In genomic region chr15:99744142-99744541, GRCh38 we compare ENCODE assay signal across 27 cellular contexts. TPM values are rescaled to one million over a fixed set of nuclear protein-coding genes. Genes with fewer than 3 reads are reported as not detected.
DNase-seq lines count a peak whose midpoint lies in the region; ATAC-seq, FAIRE-seq and TF ChIP-seq lines count a peak whose summit lies in the region.
"Had no signal": no experiment of that assay in that cellular context is flagged by ENCODE, and none has a peak within 500 bp of the region (broad histone marks: within the 10 kb centered on the region; RNA-seq: fewer than 3 reads in every experiment).

No MANE protein-coding gene starts in this region.

- H3K4me1 ChIP-seq in HCT116 (ENCODE audit: control insufficient read depth in 1 of 2, insufficient read depth in 2 of 2, low read length in 2 of 2) = no peaks in the 10 kb centered on the region
- H3K4me1 ChIP-seq in K562 (replicated peaks in 1 of 2; ENCODE audit: control insufficient read depth in 2 of 2, insufficient read depth in 2 of 2, low read length in 2 of 2) = no peaks in the 10 kb centered on the region
- no peaks in the 10 kb centered on the region for H3K4me1 ChIP-seq in right cardiac atrium (ENCODE audit: control insufficient read depth, insufficient read depth, low read length)
- H3K4me1 ChIP-seq in hepatocyte (ENCODE audit: insufficient read depth) = no peaks in the 10 kb centered on the region
- no peaks in the 10 kb centered on the region for H3K4me1 ChIP-seq in spleen
- H3K4me1 ChIP-seq: prostate gland, transverse colon had no signal

- no peaks in the 10 kb centered on the region for H3K9me3 Mint-ChIP-seq in activated CD8-positive, alpha-beta T cell treated with anti-CD3 and anti-CD28 coated beads, Interleukin-2, amount 10 ng/mL, durations not matched to agents 7 days and 5 days (ENCODE audit: insufficient read depth)
- H3K9me3 Mint-ChIP-seq in activated CD8-positive, alpha-beta T cell treated with anti-CD3 and anti-CD28 coated beads for 36 hours = no peaks in the 10 kb centered on the region
- H3K9me3 Mint-ChIP-seq: activated T-helper 17 cell treated with anti-CD3 and anti-CD28 coated beads, Interleukin-2, amount 50 U/mL, for 72 hours; CD8-positive, alpha-beta T cell; stimulated activated memory B cell treated with anti-CD40 and anti-IgM and Interleukin-4, amounts not matched to agents 10 μg/mL and 1 μg/mL and 100 μg/mL, for 72 hours had no signal

- intact Hi-C loops in activated CD8-positive, alpha-beta T cell treated with anti-CD3 and anti-CD28 coated beads for 36 hours (cut with micrococcal nuclease) = no loop called here
- intact Hi-C loops in HCT116 (cut with micrococcal nuclease) = no loop called here
- intact Hi-C loops in K562 (cut with micrococcal nuclease) = no loop called here
- intact Hi-C loops in right cardiac atrium (cut with DNase I) = loop anchor here in 1 of 4 donors (10.0 kb wide), 1 partner anchor 469 kb away; no protein-coding TSS in a partner anchor
- intact Hi-C loops in spleen (cut with DNase I; ENCODE audit: low total_unique reads) = no loop called here

- H4K20me1 ChIP-seq in HCT116 (ENCODE audit: insufficient read depth) (no peaks in the 10 kb centered on the region), K562 (replicated peaks; ENCODE audit: control insufficient read depth, insufficient read depth, low read length) (no peaks in the 10 kb centered on the region), hepatocyte (ENCODE audit: insufficient read depth, poor library complexity, severe bottlenecking) (no peaks in the 10 kb centered on the region)

- no peak for TF ChIP-seq EP300 in K562 (IDR thresholded peaks at IDR 0.05; ENCODE audit: low read length)

- no peaks in the 10 kb centered on the region for H3K27me3 ChIP-seq in HCT116 (ENCODE audit: insufficient read depth, low read length)
- peaks cover 7 to 26% of the 10 kb centered on the region in 2 experiments; a peak in 4 of 5 replicates for H3K27me3 ChIP-seq in K562 (ENCODE audit: control insufficient read depth in 2 of 2, insufficient read depth in 2 of 2, low read length in 2 of 2)
- no peaks in the 10 kb centered on the region for H3K27me3 ChIP-seq in right cardiac atrium (ENCODE audit: control insufficient read depth, insufficient read depth)
- no peaks in the 10 kb centered on the region for H3K27me3 ChIP-seq in hepatocyte
- H3K27me3 ChIP-seq in spleen (replicated peaks in 1 of 7) = no peaks in the 10 kb centered on the region
- H3K27me3 ChIP-seq: heart left ventricle, transverse colon had no signal

- H3K79me2 ChIP-seq in HCT116 (ENCODE audit: insufficient read depth, low read length) = no peaks in the 10 kb centered on the region
- H3K79me2 ChIP-seq in K562 (ENCODE audit: control insufficient read depth, insufficient read depth, low read length) = no peaks in the 10 kb centered on the region
- no peaks in the 10 kb centered on the region for H3K79me2 ChIP-seq in hepatocyte

- ATAC-seq in activated CD8-positive, alpha-beta T cell treated with anti-CD3 and anti-CD28 coated beads, Interleukin-2, amount 10 ng/mL, durations not matched to agents 7 days and 5 days = no peak
- no peak for ATAC-seq in activated CD8-positive, alpha-beta T cell treated with anti-CD3 and anti-CD28 coated beads for 36 hours
- ATAC-seq in HCT116 (peak; percentile 81), K562 (no peak), right cardiac atrium (no peak)
- ATAC-seq: activated T-helper 17 cell treated with anti-CD3 and anti-CD28 coated beads, Interleukin-2, amount 50 U/mL, for 72 hours; CD8-positive, alpha-beta T cell; heart left ventricle; left ventricle myocardium superior; stimulated activated memory B cell treated with anti-CD40 and anti-IgM and Interleukin-4, amounts not matched to agents 10 μg/mL and 1 μg/mL and 100 μg/mL, for 72 hours had no signal

- CTCF ChIA-PET in activated CD8-positive, alpha-beta T cell treated with anti-CD3 and anti-CD28 coated beads, Interleukin-2, amount 10 ng/mL, durations not matched to agents 7 days and 5 days (lab: Charles Lee) = no interaction called here
- CTCF ChIA-PET in activated CD8-positive, alpha-beta T cell treated with anti-CD3 and anti-CD28 coated beads for 36 hours (lab: Charles Lee) = interaction anchor here (1.1 kb wide), 1 partner anchor 40 kb away, joined by 4 read pairs; no protein-coding TSS in a partner anchor
- CTCF ChIA-PET in HCT116 (lab: Charles Lee) (no interaction called here), K562 (lab: Yijun Ruan, JAX; ENCODE audit: low intra/inter-chr PET ratio) (no interaction called here)

- in situ Hi-C loops in K562 (cut with MboI) = loop anchor here (25.0 kb wide), 1 partner anchor 457 kb away; no protein-coding TSS in a partner anchor

- peaks cover 2% of the 10 kb centered on the region for H3K4me1 Mint-ChIP-seq in activated CD8-positive, alpha-beta T cell treated with anti-CD3 and anti-CD28 coated beads, Interleukin-2, amount 10 ng/mL, durations not matched to agents 7 days and 5 days (ENCODE audit: low read depth)
- H3K4me1 Mint-ChIP-seq in activated CD8-positive, alpha-beta T cell treated with anti-CD3 and anti-CD28 coated beads for 36 hours (ENCODE audit: low read depth) = no peaks in the 10 kb centered on the region
- H3K4me1 Mint-ChIP-seq: activated T-helper 17 cell treated with anti-CD3 and anti-CD28 coated beads, Interleukin-2, amount 50 U/mL, for 72 hours; stimulated activated memory B cell treated with anti-CD40 and anti-IgM and Interleukin-4, amounts not matched to agents 10 μg/mL and 1 μg/mL and 100 μg/mL, for 72 hours had no signal

- TF ChIP-seq POLR2A in HCT116 (IDR thresholded peaks at IDR 0.05; ENCODE audit: borderline replicate concordance, extremely low read depth, insufficient read depth, insufficient read length) (no peak), K562 (conservative IDR thresholded peaks at IDR 0.05) (no peak), spleen (IDR thresholded peaks at IDR 0.05) (no peak)

- RAD21 ChIA-PET in HCT116 (lab: Charles Lee; ENCODE audit: low non-redundant PET in 1 of 2, low total read pairs in 2 of 2, uncharacterized antibody in 2 of 2, unreplicated experiment in 2 of 2) = no interaction called here

- H3K4me3 ChIP-seq in HCT116 (replicated peaks in 1 of 2; ENCODE audit: low read depth in 1 of 2, low read length in 2 of 2) (no peak overlapping the region), K562 (no peak overlapping the region), right cardiac atrium (ENCODE audit: low read length) (no peak overlapping the region), hepatocyte (no peak overlapping the region), spleen (no peak overlapping the region)
- H3K4me3 ChIP-seq: heart left ventricle, prostate gland, transverse colon had no signal

- no peak for TF ChIP-seq CTCF in activated CD8-positive, alpha-beta T cell treated with anti-CD3 and anti-CD28 coated beads for 36 hours (IDR thresholded peaks at IDR 0.05)
- TF ChIP-seq CTCF in HCT116 (IDR thresholded peaks at IDR 0.05 in 2 of 3, conservative IDR thresholded peaks at IDR 0.05 in 1 of 3; ENCODE audit: borderline replicate concordance in 1 of 3, insufficient read depth in 1 of 3, low read depth in 2 of 3, low read length in 2 of 3) (peak in 2 of 3 experiments; percentile 50 to 56; a peak in 4 of 6 replicates), K562 (IDR thresholded peaks at IDR 0.05 in 2 of 3, conservative IDR thresholded peaks at IDR 0.05 in 1 of 3; ENCODE audit: insufficient read depth in 2 of 3, low read depth in 1 of 3, low read length in 3 of 3) (peak in 2 of 3 experiments; percentile 25 to 27; a peak in 1 of 6 replicates), hepatocyte (IDR thresholded peaks at IDR 0.05; ENCODE audit: poor library complexity) (no peak), spleen (IDR thresholded peaks at IDR 0.05 in 8 of 11, conservative IDR thresholded peaks at IDR 0.05 in 3 of 11) (no peak)

- no peak overlapping the region for H3K9ac ChIP-seq in HCT116 (ENCODE audit: low read length)
- H3K9ac ChIP-seq in K562 (ENCODE audit: insufficient read depth in 1 of 2, low read depth in 2 of 2, low read length in 2 of 2) = no peak overlapping the region

- H3K36me3 Mint-ChIP-seq in activated CD8-positive, alpha-beta T cell treated with anti-CD3 and anti-CD28 coated beads, Interleukin-2, amount 10 ng/mL, durations not matched to agents 7 days and 5 days (ENCODE audit: low read depth) = no peaks in the 10 kb centered on the region
- H3K36me3 Mint-ChIP-seq in activated CD8-positive, alpha-beta T cell treated with anti-CD3 and anti-CD28 coated beads for 36 hours (ENCODE audit: low read depth) = no peaks in the 10 kb centered on the region
- H3K36me3 Mint-ChIP-seq: CD8-positive, alpha-beta T cell; stimulated activated memory B cell treated with anti-CD40 and anti-IgM and Interleukin-4, amounts not matched to agents 10 μg/mL and 1 μg/mL and 100 μg/mL, for 72 hours had no signal

- H3K9me2 ChIP-seq in HCT116 (ENCODE audit: insufficient read depth) (no peaks in the 10 kb centered on the region), hepatocyte (replicated peaks; ENCODE audit: insufficient read depth) (no peaks in the 10 kb centered on the region)

- no peak overlapping the region for H3K4me2 ChIP-seq in HCT116 (ENCODE audit: low read length)
- no peak overlapping the region for H3K4me2 ChIP-seq in K562 (ENCODE audit: insufficient read depth, low read length)
- no peak overlapping the region for H3K4me2 ChIP-seq in hepatocyte

- POLR2A ChIA-PET in activated CD8-positive, alpha-beta T cell treated with anti-CD3 and anti-CD28 coated beads, Interleukin-2, amount 10 ng/mL, durations not matched to agents 7 days and 5 days (lab: Charles Lee) = no interaction called here
- POLR2A ChIA-PET in activated CD8-positive, alpha-beta T cell treated with anti-CD3 and anti-CD28 coated beads for 36 hours (lab: Charles Lee) = no interaction called here
- POLR2A ChIA-PET in HCT116 (lab: Charles Lee) = no interaction called here
- POLR2A ChIA-PET in K562 (lab: Yijun Ruan, JAX) = no interaction called here

- H3K4me3 Mint-ChIP-seq in activated CD8-positive, alpha-beta T cell treated with anti-CD3 and anti-CD28 coated beads, Interleukin-2, amount 10 ng/mL, durations not matched to agents 7 days and 5 days = no peak overlapping the region
- no peak overlapping the region for H3K4me3 Mint-ChIP-seq in activated CD8-positive, alpha-beta T cell treated with anti-CD3 and anti-CD28 coated beads for 36 hours
- H3K4me3 Mint-ChIP-seq: activated T-helper 17 cell treated with anti-CD3 and anti-CD28 coated beads, Interleukin-2, amount 50 U/mL, for 72 hours; CD8-positive, alpha-beta T cell; stimulated activated memory B cell treated with anti-CD40 and anti-IgM and Interleukin-4, amounts not matched to agents 10 μg/mL and 1 μg/mL and 100 μg/mL, for 72 hours had no signal

- H3K9me1 ChIP-seq in K562 (ENCODE audit: control insufficient read depth, insufficient read depth, low read length) = no peaks in the 10 kb centered on the region

- no TSS peak for BruUV-seq in HCT116 (replicated peaks; lab: Mats Ljungman, UMichigan)
- BruUV-seq in K562 (replicated peaks; lab: Mats Ljungman, UMichigan) = no TSS peak

- no peak for FAIRE-seq in K562 (lab: Jason Lieb, UNC)
- FAIRE-seq: A204.1, kidney had no signal

- H3K27ac ChIP-seq in HCT116 (ENCODE audit: low read depth, low read length) = no peak overlapping the region
- H3K27ac ChIP-seq in K562 (ENCODE audit: extremely low read depth, low read depth, low read length) = no peak overlapping the region
- no peak overlapping the region for H3K27ac ChIP-seq in right cardiac atrium (ENCODE audit: low read length)
- H3K27ac ChIP-seq in hepatocyte = no peak overlapping the region
- no peak overlapping the region for H3K27ac ChIP-seq in spleen
- H3K27ac ChIP-seq: heart left ventricle, prostate gland, transverse colon had no signal

- DNase-seq in activated CD8-positive, alpha-beta T cell treated with anti-CD3 and anti-CD28 coated beads, Interleukin-2, amount 10 ng/mL, durations not matched to agents 7 days and 5 days = no peak
- no peak for DNase-seq in activated CD8-positive, alpha-beta T cell treated with anti-CD3 and anti-CD28 coated beads for 36 hours
- DNase-seq in HCT116 (ENCODE audit: low read depth, low spot score) = no peak
- no peak for DNase-seq in K562 (ENCODE audit: extremely low read depth in 1 of 4, low spot score in 3 of 4)
- no peak for DNase-seq in mesenteric fat pad (ENCODE audit: low spot score)
- no peak for DNase-seq in right cardiac atrium
- DNase-seq in hepatocyte (ENCODE audit: low spot score) = no peak
- DNase-seq in spleen = no peak
- DNase-seq: activated CD4-positive, alpha-beta T cell treated with anti-CD3 and anti-CD28 coated beads for 1 hour; activated naive CD4-positive, alpha-beta T cell treated with anti-CD3 and anti-CD28 coated beads, Interleukin-2, amount 50 U/mL, for 16 hours; amniotic stem cell; CD8-positive, alpha-beta T cell; foreskin melanocyte; heart left ventricle; Karpas-422; kidney; left ventricle myocardium superior; NCI-H1417; NCI-H2081; NCI-H524 treated with DMSO at 0.1 percent for 48 hours; Right ventricle myocardium superior; T-helper 2 cell; transverse colon had no signal

- H2AFZ ChIP-seq in HCT116 (ENCODE audit: low read depth, low read length, poor library complexity, severe bottlenecking) (no peak overlapping the region), K562 (ENCODE audit: low read depth, low read length) (no peak overlapping the region), hepatocyte (no peak overlapping the region)

- WGBS in K562 (ENCODE audit: insufficient coverage, low coverage, missing lambda C conversion rate) = 0% methylated on average over 7 of the region's 7 CpGs
- WGBS in right cardiac atrium = 91% methylated on average over 7 of the region's 7 CpGs
- WGBS in hepatocyte (ENCODE audit: low lambda C conversion rate, missing lambda C conversion rate) = 94% methylated on average over 7 of the region's 7 CpGs
- WGBS in spleen, 5 donors = 87 to 97% (median 92%) methylated on average over 6 to 7 of the region's 7 CpGs

- H3K27me3 Mint-ChIP-seq in activated CD8-positive, alpha-beta T cell treated with anti-CD3 and anti-CD28 coated beads, Interleukin-2, amount 10 ng/mL, durations not matched to agents 7 days and 5 days (ENCODE audit: low read depth) = no peaks in the 10 kb centered on the region
- peaks cover 2% of the 10 kb centered on the region for H3K27me3 Mint-ChIP-seq in activated CD8-positive, alpha-beta T cell treated with anti-CD3 and anti-CD28 coated beads for 36 hours
- H3K27me3 Mint-ChIP-seq: stimulated activated memory B cell treated with anti-CD40 and anti-IgM and Interleukin-4, amounts not matched to agents 10 μg/mL and 1 μg/mL and 100 μg/mL, for 72 hours had no signal

- TF ChIP-seq RAD21 in HCT116 (IDR thresholded peaks at IDR 0.05; ENCODE audit: low read depth) (no peak), K562 (CRISPR knock-in tag; conservative IDR thresholded peaks at IDR 0.05 in 1 of 2, IDR thresholded peaks at IDR 0.05 in 1 of 2) (no peak)

- no peaks in the 10 kb centered on the region for H3K36me3 ChIP-seq in HCT116 (ENCODE audit: control insufficient read depth in 1 of 2, insufficient read depth in 2 of 2, low read length in 2 of 2)
- H3K36me3 ChIP-seq in K562 (ENCODE audit: control insufficient read depth, insufficient read depth, low read length) = no peaks in the 10 kb centered on the region
- no peaks in the 10 kb centered on the region for H3K36me3 ChIP-seq in hepatocyte (replicated peaks; ENCODE audit: insufficient read depth, low read depth)
- no peaks in the 10 kb centered on the region for H3K36me3 ChIP-seq in spleen
- H3K36me3 ChIP-seq: heart left ventricle, prostate gland, transverse colon had no signal

- peak overlapping the region; percentile 27 for H3K27ac Mint-ChIP-seq in activated CD8-positive, alpha-beta T cell treated with anti-CD3 and anti-CD28 coated beads, Interleukin-2, amount 10 ng/mL, durations not matched to agents 7 days and 5 days
- H3K27ac Mint-ChIP-seq in activated CD8-positive, alpha-beta T cell treated with anti-CD3 and anti-CD28 coated beads for 36 hours = no peak overlapping the region
- H3K27ac Mint-ChIP-seq: activated T-helper 17 cell treated with anti-CD3 and anti-CD28 coated beads, Interleukin-2, amount 50 U/mL, for 72 hours; CD8-positive, alpha-beta T cell; stimulated activated memory B cell treated with anti-CD40 and anti-IgM and Interleukin-4, amounts not matched to agents 10 μg/mL and 1 μg/mL and 100 μg/mL, for 72 hours had no signal

- no peaks in the 10 kb centered on the region for H3K9me3 ChIP-seq in HCT116 (ENCODE audit: control insufficient read depth in 1 of 2, insufficient read depth in 1 of 2, low read depth in 1 of 2, low read length in 2 of 2)
- H3K9me3 ChIP-seq in K562 (replicated peaks; ENCODE audit: control insufficient read depth, insufficient read depth, low read depth, low read length) = no peaks in the 10 kb centered on the region
- no peaks in the 10 kb centered on the region for H3K9me3 ChIP-seq in right cardiac atrium (ENCODE audit: control insufficient read depth, low read length)
- no peaks in the 10 kb centered on the region for H3K9me3 ChIP-seq in hepatocyte (ENCODE audit: low read depth)
- no peaks in the 10 kb centered on the region for H3K9me3 ChIP-seq in spleen
- H3K9me3 ChIP-seq: heart left ventricle, prostate gland, transverse colon had no signal

RNA-seq across cellular contexts. Expression of gene LYSMD4, which starts 10.9 kb away (rescaled TPM):
- total RNA-seq in activated CD8-positive, alpha-beta T cell treated with anti-CD3 and anti-CD28 coated beads, Interleukin-2, amount 10 ng/mL, durations not matched to agents 7 days and 5 days = 10 to 100 TPM in 1 of 2 experiments, 1 to 10 TPM in 1; 8.9 to 13.0 TPM
- 1 to 10 TPM; 4.5 to 6.6 TPM for total RNA-seq in activated CD8-positive, alpha-beta T cell treated with anti-CD3 and anti-CD28 coated beads for 36 hours
- 8.6 TPM for total RNA-seq in HCT116 (2021; ENCODE audit: unreplicated experiment)
- 3.1 and 5.0 TPM in 2 replicates for polyA plus RNA-seq in HCT116 (2012)
- total RNA-seq in K562 (2011; cell fraction: chromatin; rRNA removed; ENCODE audit: low replicate concordance) = 5.3 and 7.1 TPM in 2 replicates
- total RNA-seq in K562 (2011; cell fraction: nucleolus; rRNA removed) = 4.5 and 6.3 TPM in 2 replicates
- total RNA-seq in K562 (2011; cell fraction: nucleoplasm; rRNA removed) = 5.5 and 6.3 TPM in 2 replicates
- total RNA-seq in K562 (2014; rRNA removed) = 2.2 and 3.2 TPM in 2 replicates
- 1.6 and 2.0 TPM in 2 replicates for total RNA-seq in K562 (2014; rRNA removed; fragmentation: Illumina TruSeq; extraction: Trizol)
- total RNA-seq in K562 (2015; rRNA removed; fragmentation: Illumina TruSeq; extraction: Trizol) = 1.6 and 1.7 TPM in 2 replicates
- 2.1 and 2.3 TPM in 2 replicates for total RNA-seq in K562 (2021)
- 2.2 and 2.3 TPM in 2 replicates for polyA plus RNA-seq in K562 (2011; rRNA removed)
- 2.3 and 2.5 TPM in 2 replicates for polyA plus RNA-seq in K562 (2011; cell fraction: cytosol; rRNA removed)
- 7.7 and 9.7 TPM in 2 replicates for polyA plus RNA-seq in K562 (2011; cell fraction: nucleus; rRNA removed)
- polyA plus RNA-seq in K562 (2012) = 2.5 and 3.7 TPM in 2 replicates
- 2.0 and 2.3 TPM in 2 replicates for polyA plus RNA-seq in K562 (2014; fragmentation: Illumina TruSeq; extraction: Trizol)
- under 1 TPM; 0.46 to 0.70 TPM for polyA plus RNA-seq in K562 (2014; fragmentation: Nextera tagmentation; extraction: Ambion mirVana)
- 3.1 and 4.2 TPM in 2 replicates for polyA plus RNA-seq in K562 (2014; rRNA removed)
- polyA minus RNA-seq in K562 (2011; rRNA and poly(A)+ RNA removed) = 1.2 and 1.8 TPM in 2 replicates
- polyA minus RNA-seq in K562 (2011; cell fraction: cytosol; rRNA and poly(A)+ RNA removed) = 0.64 and 1.9 TPM in 2 replicates
- 3.1 and 4.2 TPM in 2 replicates for polyA minus RNA-seq in K562 (2011; cell fraction: nucleus; rRNA and poly(A)+ RNA removed)
- total RNA-seq in mesenteric fat pad = 6.4 TPM
- total RNA-seq in right cardiac atrium = 10 to 100 TPM; 12.6 to 19.3 (median 15.7) TPM
- polyA plus RNA-seq in right cardiac atrium = 13.2 TPM
- 7.7 and 12.8 TPM in 2 replicates for total RNA-seq in hepatocyte
- 9.0 and 15.4 TPM in 2 replicates for polyA plus RNA-seq in hepatocyte
- 10 to 100 TPM in 1 of 7 donors, 1 to 10 TPM in 6; 5.4 to 13.3 (median 7.6) TPM for total RNA-seq in spleen
- 1 to 10 TPM; 2.5 to 5.7 (median 4.8) TPM for polyA plus RNA-seq in spleen

Comparison
In these comparisons a context has a peak if more than half of its experiments do, and no peak if none do; other contexts are left out.
1. CTCF ChIP-seq: peak in HCT116 (2 of 3) and K562 (2 of 3); none in activated CD8-positive, alpha-beta T cell treated with anti-CD3 and anti-CD28 coated beads for 36 hours (single experiment), hepatocyte (single experiment) and spleen (0 of 11).